Comparison of ENCODE assay signal across 2 cellular contexts in genomic region chr6:14807130-14807529, GRCh38.
TF ChIP-seq lines count a peak whose summit lies in the region.

No MANE protein-coding gene starts in this region.

TF ChIP-seq in IMR-90, 13 proteins besides CTCF, POLR2A, EP300 and RAD21 (continued from another document):
- TF ChIP-seq NFE2L2 (IDR thresholded peaks at IDR 0.05; ENCODE audit: low read depth, low read length) (no peak), FOS (IDR thresholded peaks at IDR 0.05; ENCODE audit: low read depth, low read length) (no peak), RCOR1 (IDR thresholded peaks at IDR 0.05; ENCODE audit: insufficient replicate concordance, low read length) (no peak), SMC3 (IDR thresholded peaks at IDR 0.05; ENCODE audit: low read depth, low read length) (no peak), MXI1 (IDR thresholded peaks at IDR 0.05; ENCODE audit: borderline replicate concordance, low read depth, low read length) (no peak), BHLHE40 (IDR thresholded peaks at IDR 0.05; ENCODE audit: low read depth, low read length) (no peak), USF2 (IDR thresholded peaks at IDR 0.05; ENCODE audit: low read depth, low read length) (no peak), RFX5 (IDR thresholded peaks at IDR 0.05; ENCODE audit: low read depth, low read length) (no peak), MAZ (IDR thresholded peaks at IDR 0.05; ENCODE audit: borderline replicate concordance, low read depth, low read length) (no peak), ELK1 (IDR thresholded peaks at IDR 0.05; ENCODE audit: borderline replicate concordance, low read depth, low read length) (no peak)

TF ChIP-seq in K562, 482 proteins besides CTCF, POLR2A, EP300 and RAD21 (continued from another document):
- peak; percentile 45; the same call in 1 of the 2 replicates for TF ChIP-seq ZNF644 (tag; IDR thresholded peaks at IDR 0.05; ENCODE audit: low read depth)
- TF ChIP-seq TAL1 (IDR thresholded peaks at IDR 0.05) = peak; percentile 75
- TF ChIP-seq KDM1A (IDR thresholded peaks at IDR 0.05) = 0 out of 4 replicates have a peak, but pooled peaks of 1 of the 2 experiments have one; percentile 14
- TF ChIP-seq JUND (IDR thresholded peaks at IDR 0.05; ENCODE audit: borderline replicate concordance, low read depth, low read length) = peak; percentile 35; the same call in 1 of the 2 replicates
- TF ChIP-seq JUND (tag; IDR thresholded peaks at IDR 0.05; ENCODE audit: borderline replicate concordance, low read depth, low read length) = no peak; the same call in 2 of the 3 replicates
- TF ChIP-seq ETV1 (tag; conservative IDR thresholded peaks at IDR 0.05; ENCODE audit: low read depth) = no peak
- 0 out of 2 replicates have a peak, but pooled peaks have one; percentile 24 for TF ChIP-seq TEAD4 (IDR thresholded peaks at IDR 0.05; ENCODE audit: low read length)
- no peak for TF ChIP-seq TEAD4 (CRISPR knock-in tag; IDR thresholded peaks at IDR 0.05; ENCODE audit: borderline replicate concordance)
- no peak for TF ChIP-seq TFE3 (CRISPR knock-in tag; IDR thresholded peaks at IDR 0.05)
- TF ChIP-seq NCOR1 (IDR thresholded peaks at IDR 0.05) = peak; percentile 46
- no peak for TF ChIP-seq PTRF (tag; IDR thresholded peaks at IDR 0.05)
- TF ChIP-seq RCOR1 (IDR thresholded peaks at IDR 0.05; ENCODE audit: borderline replicate concordance in 1 of 2, low read depth in 2 of 2, low read length in 2 of 2) = peak in 1 of 2 experiments; percentile 72; a peak in 1 of 4 replicates
- no peak; the same call in 1 of the 2 replicates for TF ChIP-seq ZNF766 (CRISPR knock-in tag; conservative IDR thresholded peaks at IDR 0.05)
- no peak for TF ChIP-seq HBP1 (CRISPR knock-in tag; IDR thresholded peaks at IDR 0.05)
- peak; percentile 52; the same call in 1 of the 2 replicates for TF ChIP-seq TCF3 (CRISPR knock-in tag; IDR thresholded peaks at IDR 0.05)
- TF ChIP-seq HDAC1 (IDR thresholded peaks at IDR 0.05) = peak in 1 of 2 experiments; percentile 42; a peak in 1 of 4 replicates
- TF ChIP-seq MTA2 (IDR thresholded peaks at IDR 0.05; ENCODE audit: low read depth) = peak; percentile 56
- TF ChIP-seq MEF2D (tag; conservative IDR thresholded peaks at IDR 0.05; ENCODE audit: low read depth) = 0 out of 2 replicates have a peak, but pooled peaks have one; percentile 48
- TF ChIP-seq ZNF175 (CRISPR knock-in tag; IDR thresholded peaks at IDR 0.05; ENCODE audit: low read depth) = peak; percentile 65; the same call in 1 of the 2 replicates
- peak; percentile 47 for TF ChIP-seq PRDM10 (IDR thresholded peaks at IDR 0.05; ENCODE audit: partially characterized antibody)
- TF ChIP-seq KAT2B (IDR thresholded peaks at IDR 0.05; ENCODE audit: low read depth, low read length) = no peak
- TF ChIP-seq CXXC5 (CRISPR knock-in tag; IDR thresholded peaks at IDR 0.05) = peak; percentile 58
- TF ChIP-seq TBL1XR1 (IDR thresholded peaks at IDR 0.05; ENCODE audit: low read length in 2 of 2) = 0 out of 4 replicates have a peak, but pooled peaks of 1 of the 2 experiments have one; percentile 15
- TF ChIP-seq POLR2AphosphoS5 (IDR thresholded peaks at IDR 0.05; ENCODE audit: control insufficient read depth, insufficient read depth, low read depth, low read length) = no peak
- TF ChIP-seq SMAD4 (CRISPR knock-in tag; conservative IDR thresholded peaks at IDR 0.05) = peak; percentile 61
- peak; percentile 22; the same call in 1 of the 2 replicates for TF ChIP-seq VEZF1 (CRISPR knock-in tag; IDR thresholded peaks at IDR 0.05)
- TF ChIP-seq CBFA2T3 (IDR thresholded peaks at IDR 0.05) = peak; percentile 72
- peak; percentile 18; the same call in 1 of the 2 replicates for TF ChIP-seq DPF2 (IDR thresholded peaks at IDR 0.05)
- peak; percentile 83 for TF ChIP-seq MEIS2 (IDR thresholded peaks at IDR 0.05; ENCODE audit: partially characterized antibody)
- TF ChIP-seq CTBP1 (IDR thresholded peaks at IDR 0.05; ENCODE audit: borderline replicate concordance) = peak; percentile 37; the same call in 1 of the 2 replicates
- no peak for TF ChIP-seq ZMIZ1 (IDR thresholded peaks at IDR 0.05; ENCODE audit: low read depth in 2 of 2, low read length in 2 of 2)
- peak; percentile 36; the same call in 1 of the 2 replicates for TF ChIP-seq SMARCA4 (IDR thresholded peaks at IDR 0.05)
- TF ChIP-seq PBX2 (CRISPR knock-in tag; IDR thresholded peaks at IDR 0.05; ENCODE audit: low read depth) = no peak
- peak; percentile 94 for TF ChIP-seq PBX2 (tag; conservative IDR thresholded peaks at IDR 0.05; ENCODE audit: low read depth)
- peak in 1 of 2 experiments; percentile 76; a peak in 1 of 4 replicates for TF ChIP-seq SRF (CRISPR knock-in tag; IDR thresholded peaks at IDR 0.05)
- peak; percentile 53; the same call in 1 of the 2 replicates for TF ChIP-seq PYGO2 (tag; IDR thresholded peaks at IDR 0.05)
- peak; percentile 59 for TF ChIP-seq CBFA2T2 (conservative IDR thresholded peaks at IDR 0.05)
- TF ChIP-seq ARID1B (IDR thresholded peaks at IDR 0.05) = peak; percentile 82
- no peak for TF ChIP-seq SETDB1 (IDR thresholded peaks at IDR 0.05; ENCODE audit: low read length)
- peak in 1 of 2 experiments; percentile 42; a peak in 1 of 4 replicates for TF ChIP-seq TEAD1 (CRISPR knock-in tag; IDR thresholded peaks at IDR 0.05)
- TF ChIP-seq ATF7 (IDR thresholded peaks at IDR 0.05) = peak; percentile 27; the same call in 1 of the 2 replicates
- peak in 1 of 2 experiments; percentile 36; a peak in 1 of 4 replicates for TF ChIP-seq TRIM24 (IDR thresholded peaks at IDR 0.05)
